ENCODE assay signal across 8 cellular contexts in genomic region chr12:12999276-12999958, GRCh38. TPM values are rescaled to one million over a fixed set of nuclear protein-coding genes. Genes with fewer than 3 reads are reported as not detected.
DNase-seq lines count a peak whose midpoint lies in the region; ATAC-seq and TF ChIP-seq lines count a peak whose summit lies in the region.

No MANE protein-coding gene starts in this region.

- CTCF ChIA-PET in RWPE1 (lab: Yijun Ruan, JAX) = interaction anchor here (0.6 to 1.1 kb wide), 2 partner anchors 211 to 235 kb away, joined by 4 read pairs; no protein-coding TSS in a partner anchor

- no peak for ATAC-seq in GM18909 (IDR thresholded peaks at IDR 0.05; ENCODE audit: poor library complexity, unreplicated experiment)

- peak overlapping the region; percentile 83 for H3K9ac ChIP-seq in GM23248

- WGBS in GM23248 (ENCODE audit: low coverage in 1 of 2, low lambda C conversion rate in 2 of 2, missing lambda C conversion rate in 2 of 2), 2 experiments = 2 to 3% methylated on average over 16 to 22 of the region's 22 CpGs
- 28% methylated on average over 22 of the region's 22 CpGs for WGBS in esophagus muscularis mucosa

- DNase-seq in GM23248 (peak; percentile 49), RWPE1 (ENCODE audit: low spot score) (peak; percentile 34), esophagus muscularis mucosa (ENCODE audit: extremely low spot score) (no peak), NCI-H2081 treated with DMSO at 0.1 percent for 48 hours (lab: John Stamatoyannopoulos, UW) (no peak), C1 segment of cervical spinal cord (lab: John Stamatoyannopoulos, UW) (no peak), T-helper 9 cell (no peak)

- TF ChIP-seq CTCF in RWPE1 (conservative IDR thresholded peaks at IDR 0.05; ENCODE audit: low read depth) = no peak
- no peak for TF ChIP-seq CTCF in esophagus muscularis mucosa (IDR thresholded peaks at IDR 0.05)
- no peak for TF ChIP-seq CTCF in nephron (IDR thresholded peaks at IDR 0.05; ENCODE audit: unreplicated experiment in 3 of 3)

- H3K4me3 ChIP-seq in GM23248 (peak overlapping the region; percentile 87), esophagus muscularis mucosa (peak overlapping the region; percentile 87 to 93 (median 88))

- no peaks in the 10 kb centered on the region for H4K20me1 ChIP-seq in GM23248 (ENCODE audit: insufficient read depth)

- H3K4me2 ChIP-seq in GM23248 (ENCODE audit: unreplicated experiment) = peak overlapping the region; percentile 95

- H3K27ac Mint-ChIP-seq in nephron = peak overlapping the region; percentile 71 to 94 (median 92)

- H3K4me1 Mint-ChIP-seq in nephron = peaks cover 27% of the 10 kb centered on the region

- peak overlapping the region; percentile 74 for H2AFZ ChIP-seq in GM23248

- POLR2A ChIA-PET in RWPE1 (lab: Yijun Ruan, JAX; ENCODE audit: low non-redundant PET) = no interaction called here

- TF ChIP-seq EP300 in esophagus muscularis mucosa (IDR thresholded peaks at IDR 0.05) = no peak

- peak overlapping the region; percentile 12 for H3K27ac ChIP-seq in GM23248
- H3K27ac ChIP-seq in RWPE1 = peak overlapping the region; percentile 84
- peak overlapping the region; percentile 94 to 99 (median 97) for H3K27ac ChIP-seq in esophagus muscularis mucosa (replicated peaks in 1 of 4)

- peaks cover 57% of the 10 kb centered on the region for H3K79me2 ChIP-seq in GM23248 (ENCODE audit: insufficient read depth)

- H3K27me3 ChIP-seq in GM23248 (replicated peaks; ENCODE audit: insufficient read depth) = no peaks in the 10 kb centered on the region
- no peaks in the 10 kb centered on the region for H3K27me3 ChIP-seq in esophagus muscularis mucosa

- H3K4me1 ChIP-seq in GM23248 (ENCODE audit: insufficient read depth) (peaks cover 23% of the 10 kb centered on the region), esophagus muscularis mucosa (peaks cover 32 to 61% (median 53%) of the 10 kb centered on the region in 4 donors)

- H3K9me3 Mint-ChIP-seq in nephron = no peaks in the 10 kb centered on the region

- H3K36me3 ChIP-seq in GM23248 (ENCODE audit: low read depth) = no peaks in the 10 kb centered on the region
- H3K36me3 ChIP-seq in esophagus muscularis mucosa = no peaks in the 10 kb centered on the region

- peaks cover 20% of the 10 kb centered on the region for H3F3A ChIP-seq in GM23248 (ENCODE audit: insufficient read depth)

- intact Hi-C loops in esophagus muscularis mucosa (cut with DNase I) = no loop called here

- H3K4me3 Mint-ChIP-seq in nephron = peak overlapping the region; percentile 89 to 98 (median 94)

- H3K9me3 ChIP-seq in GM23248 (ENCODE audit: low read depth) = no peaks in the 10 kb centered on the region
- no peaks in the 10 kb centered on the region for H3K9me3 ChIP-seq in esophagus muscularis mucosa

- H3K36me3 Mint-ChIP-seq in nephron (ENCODE audit: low read depth) = peaks cover 4% of the 10 kb centered on the region

- in situ Hi-C loops in GM23248 (cut with MboI) = no loop called here

- H3K27me3 Mint-ChIP-seq in nephron (ENCODE audit: low read depth) = peaks cover 4% of the 10 kb centered on the region

- no peak for TF ChIP-seq POLR2A in esophagus muscularis mucosa (IDR thresholded peaks at IDR 0.05; ENCODE audit: low read depth)

- no peaks in the 10 kb centered on the region for H3K9me2 ChIP-seq in GM23248 (ENCODE audit: insufficient read depth)

RNA-seq across cellular contexts. Expression of gene HEBP1, which starts 0.6 kb away (rescaled TPM):
- total RNA-seq in GM23248 (2014; rRNA removed; shearing (Covaris generic)) = 14.5 and 17.4 TPM in 2 replicates
- polyA plus RNA-seq in GM23248 (2016; fragmentation: Nextera tagmentation; extraction: Ambion mirVana) = 83.0 and 92.9 TPM in 2 replicates
- total RNA-seq in esophagus muscularis mucosa = 10 to 100 TPM; 40.6 to 70.6 (median 61.9) TPM

RNA-seq across cellular contexts. Expression of gene FAM234B, which starts 44.8 kb away (rescaled TPM):
- 5.0 and 6.4 TPM in 2 replicates for total RNA-seq in GM23248 (2014; rRNA removed; shearing (Covaris generic))
- 5.1 and 5.6 TPM in 2 replicates for polyA plus RNA-seq in GM23248 (2016; fragmentation: Nextera tagmentation; extraction: Ambion mirVana)
- total RNA-seq in esophagus muscularis mucosa = 1 to 10 TPM; 1.2 to 6.7 (median 5.0) TPM

RNA-seq across cellular contexts. Expression of gene GPRC5D, which starts 47.4 kb away (rescaled TPM):
- total RNA-seq in GM23248 (2014; rRNA removed; shearing (Covaris generic)) = not detected in 2 replicates
- not detected in 2 replicates for polyA plus RNA-seq in GM23248 (2016; fragmentation: Nextera tagmentation; extraction: Ambion mirVana)
- under 1 TPM in 1 of 4 donors, not detected in 3; 0.84 TPM for total RNA-seq in esophagus muscularis mucosa

Comparison
In these comparisons a context has a peak if more than half of its experiments do, and no peak if none do; other contexts are left out.
1. DNase-seq: peak in GM23248 (single experiment) and RWPE1 (single experiment); none in esophagus muscularis mucosa (single experiment), NCI-H2081 treated with DMSO at 0.1 percent for 48 hours (single experiment), C1 segment of cervical spinal cord (0 of 14) and T-helper 9 cell (single experiment).
2. H3K27ac ChIP-seq: peak in every context shown above with its lines; median percentile 97 in esophagus muscularis mucosa; 84 in RWPE1; 12 in GM23248.